In genomic region chr16:84283314-84284167, GRCh38 we compare ENCODE assay signal across 14 cellular contexts. TPM values are rescaled to one million over a fixed set of nuclear protein-coding genes. Genes with fewer than 3 reads are reported as not detected.
A peak's percentile ranks its signal among the peaks of the same experiment; 100 is the strongest.
DNase-seq lines count a peak whose midpoint lies in the region; ATAC-seq and TF ChIP-seq lines count a peak whose summit lies in the region.
"Had no signal": no experiment of that assay in that cellular context is flagged by ENCODE, and none has a peak within 500 bp of the region (broad histone marks: within the 10 kb centered on the region; RNA-seq: fewer than 3 reads in every experiment).

No MANE protein-coding gene starts in this region.

- H3K9ac ChIP-seq in iPS-18a (ENCODE audit: low read length) = peak overlapping the region; percentile 48

- TF ChIP-seq POLR2A in adrenal gland (IDR thresholded peaks at IDR 0.05) = no peak
- TF ChIP-seq POLR2A in prostate gland (IDR thresholded peaks at IDR 0.05) = no peak

- H3K27me3 Mint-ChIP-seq in activated naive CD8-positive, alpha-beta T cell treated with anti-CD3 and anti-CD28 coated beads for 36 hours = peaks cover 5% of the 10 kb centered on the region

- H3K36me3 Mint-ChIP-seq in activated naive CD8-positive, alpha-beta T cell treated with anti-CD3 and anti-CD28 coated beads for 36 hours = no peaks in the 10 kb centered on the region
- H3K36me3 Mint-ChIP-seq: activated CD4-positive, alpha-beta memory T cell treated with anti-CD3 and anti-CD28 coated beads for 36 hours; natural killer cell had no signal

- TF ChIP-seq CTCF in adrenal gland (IDR thresholded peaks at IDR 0.05) (no peak), prostate gland (IDR thresholded peaks at IDR 0.05) (no peak)

- intact Hi-C loops in adrenal gland (cut with DNase I) = loop anchor here in 1 of 2 donors (5.0 kb wide), 1 partner anchor 199 kb away; no protein-coding TSS in a partner anchor
- intact Hi-C loops in prostate gland (cut with DNase I) = loop anchor here (10.0 kb wide), 1 partner anchor 329 kb away; the partner anchor contains the start of gene OSGIN1

- no peaks in the 10 kb centered on the region for H3K4me1 Mint-ChIP-seq in activated naive CD8-positive, alpha-beta T cell treated with anti-CD3 and anti-CD28 coated beads for 36 hours
- H3K4me1 Mint-ChIP-seq: natural killer cell had no signal

- H3K4me3 ChIP-seq in adrenal gland (no peak overlapping the region), iPS-18a (ENCODE audit: low read length) (peak overlapping the region; percentile 16), prostate gland (no peak overlapping the region)
- H3K4me3 ChIP-seq: MG63 had no signal

- H3K4me1 ChIP-seq in adrenal gland (replicated peaks in 1 of 2) (no peaks in the 10 kb centered on the region), iPS-18a (ENCODE audit: control insufficient read depth, low read depth, low read length) (peaks cover 18% of the 10 kb centered on the region), prostate gland (replicated peaks) (no peaks in the 10 kb centered on the region)

- H3K9me3 ChIP-seq in adrenal gland (replicated peaks in 1 of 3) = no peaks in the 10 kb centered on the region
- no peaks in the 10 kb centered on the region for H3K9me3 ChIP-seq in iPS-18a (ENCODE audit: control insufficient read depth, low read depth, low read length)
- H3K9me3 ChIP-seq in prostate gland = no peaks in the 10 kb centered on the region
- H3K9me3 ChIP-seq: MG63 had no signal

- in situ Hi-C loops in Caki2 (cut with HindIII; ENCODE audit: low pct_unique_long_range_greater_than_20kb, low sequenced_read_pairs) = no loop called here

- no peaks in the 10 kb centered on the region for H3K27me3 ChIP-seq in adrenal gland
- no peaks in the 10 kb centered on the region for H3K27me3 ChIP-seq in iPS-18a (ENCODE audit: control insufficient read depth, insufficient read depth, low read length)
- no peaks in the 10 kb centered on the region for H3K27me3 ChIP-seq in prostate gland (replicated peaks; ENCODE audit: insufficient read depth)
- H3K27me3 ChIP-seq: MG63 had no signal

- no peak overlapping the region for H3K27ac Mint-ChIP-seq in activated naive CD8-positive, alpha-beta T cell treated with anti-CD3 and anti-CD28 coated beads for 36 hours
- H3K27ac Mint-ChIP-seq: activated CD4-positive, alpha-beta memory T cell treated with anti-CD3 and anti-CD28 coated beads for 36 hours; natural killer cell had no signal

- no peaks in the 10 kb centered on the region for H3K9me3 Mint-ChIP-seq in activated naive CD8-positive, alpha-beta T cell treated with anti-CD3 and anti-CD28 coated beads for 36 hours
- H3K9me3 Mint-ChIP-seq: activated CD4-positive, alpha-beta memory T cell treated with anti-CD3 and anti-CD28 coated beads for 36 hours; natural killer cell had no signal

- H3K36me3 ChIP-seq in adrenal gland (replicated peaks in 1 of 2) = no peaks in the 10 kb centered on the region
- H3K36me3 ChIP-seq in iPS-18a (ENCODE audit: control insufficient read depth, low read depth, low read length) = no peaks in the 10 kb centered on the region
- H3K36me3 ChIP-seq in prostate gland = no peaks in the 10 kb centered on the region
- H3K36me3 ChIP-seq: MG63 had no signal

- WGBS in adrenal gland, 4 donors = 66 to 74% (median 74%) methylated on average over 25 of the region's 25 CpGs
- WGBS in prostate gland = 73% methylated on average over 25 of the region's 25 CpGs

- DNase-seq in Caki2 (ENCODE audit: low read depth) = peak; percentile 35
- DNase-seq in adrenal gland = peak in 3 of 7 donors; percentile 21 to 65 (median 38)
- DNase-seq in prostate gland (ENCODE audit: low spot score) = no peak
- no peak for DNase-seq in medulla oblongata (ENCODE audit: extremely low spot score)
- DNase-seq in activated naive CD8-positive, alpha-beta T cell treated with anti-CD3 and anti-CD28 coated beads for 36 hours = no peak
- DNase-seq in NCI-H146 treated with DMSO at 0.1 percent for 48 hours (lab: John Stamatoyannopoulos, UW; ENCODE audit: unreplicated experiment) = no peak
- DNase-seq: activated CD4-positive, alpha-beta memory T cell treated with anti-CD3 and anti-CD28 coated beads for 36 hours; MG63; natural killer cell; NCI-H2081 had no signal

- H3K4me3 Mint-ChIP-seq in activated naive CD8-positive, alpha-beta T cell treated with anti-CD3 and anti-CD28 coated beads for 36 hours = no peak overlapping the region
- H3K4me3 Mint-ChIP-seq: activated CD4-positive, alpha-beta memory T cell treated with anti-CD3 and anti-CD28 coated beads for 36 hours; natural killer cell had no signal

- ATAC-seq in GM21367 (IDR thresholded peaks at IDR 0.05; ENCODE audit: unreplicated experiment) = no peak
- ATAC-seq: natural killer cell had no signal

- peak overlapping the region in 3 of 5 donors; percentile 11 to 89 (median 70) for H3K27ac ChIP-seq in adrenal gland
- peak overlapping the region; percentile 14 for H3K27ac ChIP-seq in iPS-18a (ENCODE audit: low read length)
- H3K27ac ChIP-seq in prostate gland = peak overlapping the region; percentile 37 to 56

RNA-seq across cellular contexts. Expression of gene WFDC1, which starts 11.1 kb away (rescaled TPM):
- total RNA-seq in Caki2 (2014; rRNA removed; shearing (Covaris generic); ENCODE audit: low replicate concordance) = not detected in 2 replicates
- total RNA-seq in adrenal gland (100 to 1,000 TPM in 1 of 8 donors, 10 to 100 TPM in 7; 12.9 to 284 (median 49.3) TPM), prostate gland (10 to 100 TPM; 60.9 to 80.8 TPM)
- polyA plus RNA-seq in adrenal gland = 10 to 100 TPM; 17.8 to 69.5 (median 42.1) TPM
- not detected for total RNA-seq in activated naive CD8-positive, alpha-beta T cell treated with anti-CD3 and anti-CD28 coated beads for 36 hours
- total RNA-seq: activated CD4-positive, alpha-beta memory T cell treated with anti-CD3 and anti-CD28 coated beads for 36 hours; dermis microvascular lymphatic vessel endothelial cell; natural killer cell had no signal

RNA-seq across cellular contexts. Expression of gene KCNG4, which starts 43.7 kb away (rescaled TPM):
- not detected in 2 replicates for total RNA-seq in Caki2 (2014; rRNA removed; shearing (Covaris generic); ENCODE audit: low replicate concordance)
- total RNA-seq in adrenal gland = under 1 TPM in 4 of 8 donors, not detected in 4; 0.15 to 0.95 (median 0.36) TPM
- 1 to 10 TPM in 1 of 3 donors, under 1 TPM in 2; 0.20 to 1.3 (median 0.46) TPM for polyA plus RNA-seq in adrenal gland
- not detected for total RNA-seq in prostate gland
- not detected for total RNA-seq in activated naive CD8-positive, alpha-beta T cell treated with anti-CD3 and anti-CD28 coated beads for 36 hours
- total RNA-seq: activated CD4-positive, alpha-beta memory T cell treated with anti-CD3 and anti-CD28 coated beads for 36 hours; dermis microvascular lymphatic vessel endothelial cell; fibroblast of villous mesenchyme; natural killer cell had no signal

Comparison
In these comparisons a context has a peak if more than half of its experiments do, and no peak if none do; other contexts are left out.
1. H3K27ac ChIP-seq: peak in every context shown above with its lines; median percentile 70 in adrenal gland; 46 in prostate gland; 14 in iPS-18a.
2. RNA of gene WFDC1, which starts 11.1 kb away (total RNA-seq): 60.9 to 80.8 TPM in prostate gland and 12.9 to 284 TPM in adrenal gland; not detected in Caki2 and not detected in activated naive CD8-positive, alpha-beta T cell treated with anti-CD3 and anti-CD28 coated beads for 36 hours; every median in the first group is over 10 times any median in the second.